Comparison of ENCODE assay signal across 1 cellular context in the genomic region with DNA sequence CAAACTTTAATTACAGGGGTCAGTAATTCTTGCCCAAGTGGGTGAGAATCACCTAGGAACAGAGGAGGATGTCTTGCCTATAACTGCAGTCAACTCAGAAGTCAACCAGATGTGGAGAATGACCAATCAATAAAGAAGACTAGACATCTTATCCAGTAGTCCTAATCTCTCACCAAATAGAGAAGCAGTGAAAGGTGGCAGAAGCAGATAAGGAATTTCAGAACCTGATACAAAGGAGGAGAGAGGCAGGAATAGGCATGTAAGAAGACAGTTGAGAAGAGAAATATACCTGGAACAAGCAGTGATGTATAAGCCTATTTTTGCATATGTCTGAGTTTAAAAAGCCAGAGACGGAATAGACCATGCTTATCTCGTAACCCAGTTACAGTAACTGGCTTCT.
TF ChIP-seq lines count a peak whose summit lies in the region.

No MANE protein-coding gene starts in this region.

TF ChIP-seq in K562, 482 proteins besides CTCF, POLR2A, EP300 and RAD21 (continued from another document):
- TF ChIP-seq STAT6 (CRISPR knock-in tag; IDR thresholded peaks at IDR 0.05) (no peak), ELF1 (tag; IDR thresholded peaks at IDR 0.05) (no peak), HDAC3 (IDR thresholded peaks at IDR 0.05; ENCODE audit: borderline replicate concordance, partially characterized antibody) (peak; percentile 58), ZNF395 (CRISPR knock-in tag; IDR thresholded peaks at IDR 0.05) (no peak), SMC3 (conservative IDR thresholded peaks at IDR 0.05; ENCODE audit: insufficient read depth, low read depth, low read length) (no peak), ZNF184 (CRISPR knock-in tag; IDR thresholded peaks at IDR 0.05) (no peak), ZBED1 (IDR thresholded peaks at IDR 0.05) (no peak), HINFP (tag; conservative IDR thresholded peaks at IDR 0.05; ENCODE audit: low read depth) (no peak), L3MBTL2 (IDR thresholded peaks at IDR 0.05) (no peak), SMARCB1 (IDR thresholded peaks at IDR 0.05; ENCODE audit: insufficient read length, low read depth) (no peak), JUNB (CRISPR knock-in tag; conservative IDR thresholded peaks at IDR 0.05) (no peak), OTX1 (CRISPR knock-in tag; IDR thresholded peaks at IDR 0.05) (no peak)
- TF ChIP-seq, protein P1, sequence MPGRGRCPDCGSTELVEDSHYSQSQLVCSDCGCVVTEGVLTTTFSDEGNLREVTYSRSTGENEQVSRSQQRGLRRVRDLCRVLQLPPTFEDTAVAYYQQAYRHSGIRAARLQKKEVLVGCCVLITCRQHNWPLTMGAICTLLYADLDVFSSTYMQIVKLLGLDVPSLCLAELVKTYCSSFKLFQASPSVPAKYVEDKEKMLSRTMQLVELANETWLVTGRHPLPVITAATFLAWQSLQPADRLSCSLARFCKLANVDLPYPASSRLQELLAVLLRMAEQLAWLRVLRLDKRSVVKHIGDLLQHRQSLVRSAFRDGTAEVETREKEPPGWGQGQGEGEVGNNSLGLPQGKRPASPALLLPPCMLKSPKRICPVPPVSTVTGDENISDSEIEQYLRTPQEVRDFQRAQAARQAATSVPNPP (IDR thresholded peaks at IDR 0.05; ENCODE audit: borderline replicate concordance, insufficient read depth, insufficient read length) = no peak
- TF ChIP-seq, protein P2, sequence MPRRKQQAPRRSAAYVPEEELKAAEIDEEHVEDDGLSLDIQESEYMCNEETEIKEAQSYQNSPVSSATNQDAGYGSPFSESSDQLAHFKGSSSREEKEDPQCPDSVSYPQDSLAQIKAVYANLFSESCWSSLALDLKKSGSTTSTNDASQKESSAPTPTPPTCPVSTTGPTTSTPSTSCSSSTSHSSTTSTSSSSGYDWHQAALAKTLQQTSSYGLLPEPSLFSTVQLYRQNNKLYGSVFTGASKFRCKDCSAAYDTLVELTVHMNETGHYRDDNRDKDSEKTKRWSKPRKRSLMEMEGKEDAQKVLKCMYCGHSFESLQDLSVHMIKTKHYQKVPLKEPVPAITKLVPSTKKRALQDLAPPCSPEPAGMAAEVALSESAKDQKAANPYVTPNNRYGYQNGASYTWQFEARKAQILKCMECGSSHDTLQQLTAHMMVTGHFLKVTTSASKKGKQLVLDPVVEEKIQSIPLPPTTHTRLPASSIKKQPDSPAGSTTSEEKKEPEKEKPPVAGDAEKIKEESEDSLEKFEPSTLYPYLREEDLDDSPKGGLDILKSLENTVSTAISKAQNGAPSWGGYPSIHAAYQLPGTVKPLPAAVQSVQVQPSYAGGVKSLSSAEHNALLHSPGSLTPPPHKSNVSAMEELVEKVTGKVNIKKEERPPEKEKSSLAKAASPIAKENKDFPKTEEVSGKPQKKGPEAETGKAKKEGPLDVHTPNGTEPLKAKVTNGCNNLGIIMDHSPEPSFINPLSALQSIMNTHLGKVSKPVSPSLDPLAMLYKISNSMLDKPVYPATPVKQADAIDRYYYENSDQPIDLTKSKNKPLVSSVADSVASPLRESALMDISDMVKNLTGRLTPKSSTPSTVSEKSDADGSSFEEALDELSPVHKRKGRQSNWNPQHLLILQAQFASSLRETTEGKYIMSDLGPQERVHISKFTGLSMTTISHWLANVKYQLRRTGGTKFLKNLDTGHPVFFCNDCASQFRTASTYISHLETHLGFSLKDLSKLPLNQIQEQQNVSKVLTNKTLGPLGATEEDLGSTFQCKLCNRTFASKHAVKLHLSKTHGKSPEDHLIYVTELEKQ (CRISPR knock-in tag; IDR thresholded peaks at IDR 0.05) = no peak
